1 cellular context compared by ENCODE assay signal in the genomic region with DNA sequence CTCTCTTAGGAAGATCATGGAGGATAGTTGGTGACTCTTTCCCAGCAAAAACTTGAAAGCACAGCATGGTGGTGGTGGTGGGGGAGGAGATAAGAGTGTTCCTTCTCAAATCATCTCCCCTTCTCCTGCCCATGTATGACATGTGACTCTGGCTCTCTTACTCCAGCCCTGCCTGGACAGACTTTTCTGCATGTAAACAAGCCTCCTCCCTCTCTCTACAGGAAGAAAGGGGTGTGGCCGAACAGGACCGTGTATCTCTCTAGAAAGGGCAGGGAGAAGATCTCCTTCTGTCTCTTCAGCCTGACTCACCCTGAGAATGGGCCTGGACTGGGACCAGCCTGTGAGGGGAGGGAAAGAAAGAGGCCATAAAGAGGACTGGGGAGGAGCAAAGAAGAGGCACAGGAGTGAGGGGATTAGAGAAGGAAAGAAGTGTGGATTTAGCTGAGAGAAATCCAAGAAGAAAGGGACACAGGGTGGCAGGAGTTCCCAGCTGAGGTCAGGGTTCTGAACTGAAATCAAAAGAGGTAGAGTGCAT.
TF ChIP-seq lines count a peak whose summit lies in the region.

No MANE protein-coding gene starts in this region.

TF ChIP-seq in HEK293, 187 proteins besides CTCF, POLR2A, EP300 and RAD21 (continued from another document):
- TF ChIP-seq HOXD13 (CRISPR knock-in tag; IDR thresholded peaks at IDR 0.05; ENCODE audit: borderline replicate concordance) (no peak), ZNF776 (tag by site-specific recombination; IDR thresholded peaks at IDR 0.05; ENCODE audit: borderline replicate concordance) (no peak), SCRT1 (tag by site-specific recombination; IDR thresholded peaks at IDR 0.05; ENCODE audit: borderline replicate concordance) (no peak), ZNF350 (tag by site-specific recombination; IDR thresholded peaks at IDR 0.05) (no peak), KLF1 (tag by site-specific recombination; IDR thresholded peaks at IDR 0.05) (peak; percentile 49), ZNF138 (tag by site-specific recombination; IDR thresholded peaks at IDR 0.05; ENCODE audit: borderline replicate concordance) (no peak), ZNF501 (tag by site-specific recombination; IDR thresholded peaks at IDR 0.05) (no peak), ZNF239 (tag by site-specific recombination; IDR thresholded peaks at IDR 0.05) (no peak), ZNF548 (tag by site-specific recombination; IDR thresholded peaks at IDR 0.05) (no peak), ZNF785 (tag by site-specific recombination; IDR thresholded peaks at IDR 0.05) (no peak), ZNF354C (tag by site-specific recombination; IDR thresholded peaks at IDR 0.05; ENCODE audit: borderline replicate concordance, low read depth) (no peak), ZNF664 (tag by site-specific recombination; IDR thresholded peaks at IDR 0.05) (no peak), ZNF48 (tag by site-specific recombination; IDR thresholded peaks at IDR 0.05) (no peak), ZSCAN30 (tag by site-specific recombination; IDR thresholded peaks at IDR 0.05) (no peak), OVOL3 (tag by site-specific recombination; IDR thresholded peaks at IDR 0.05) (no peak), ZNF416 (tag by site-specific recombination; IDR thresholded peaks at IDR 0.05) (no peak), YY1 (tag by site-specific recombination; IDR thresholded peaks at IDR 0.05) (no peak), KLF9 (tag by site-specific recombination; IDR thresholded peaks at IDR 0.05; ENCODE audit: low read depth) (peak; percentile 30; the same call in 1 of the 2 replicates)
- TF ChIP-seq, protein P1, sequence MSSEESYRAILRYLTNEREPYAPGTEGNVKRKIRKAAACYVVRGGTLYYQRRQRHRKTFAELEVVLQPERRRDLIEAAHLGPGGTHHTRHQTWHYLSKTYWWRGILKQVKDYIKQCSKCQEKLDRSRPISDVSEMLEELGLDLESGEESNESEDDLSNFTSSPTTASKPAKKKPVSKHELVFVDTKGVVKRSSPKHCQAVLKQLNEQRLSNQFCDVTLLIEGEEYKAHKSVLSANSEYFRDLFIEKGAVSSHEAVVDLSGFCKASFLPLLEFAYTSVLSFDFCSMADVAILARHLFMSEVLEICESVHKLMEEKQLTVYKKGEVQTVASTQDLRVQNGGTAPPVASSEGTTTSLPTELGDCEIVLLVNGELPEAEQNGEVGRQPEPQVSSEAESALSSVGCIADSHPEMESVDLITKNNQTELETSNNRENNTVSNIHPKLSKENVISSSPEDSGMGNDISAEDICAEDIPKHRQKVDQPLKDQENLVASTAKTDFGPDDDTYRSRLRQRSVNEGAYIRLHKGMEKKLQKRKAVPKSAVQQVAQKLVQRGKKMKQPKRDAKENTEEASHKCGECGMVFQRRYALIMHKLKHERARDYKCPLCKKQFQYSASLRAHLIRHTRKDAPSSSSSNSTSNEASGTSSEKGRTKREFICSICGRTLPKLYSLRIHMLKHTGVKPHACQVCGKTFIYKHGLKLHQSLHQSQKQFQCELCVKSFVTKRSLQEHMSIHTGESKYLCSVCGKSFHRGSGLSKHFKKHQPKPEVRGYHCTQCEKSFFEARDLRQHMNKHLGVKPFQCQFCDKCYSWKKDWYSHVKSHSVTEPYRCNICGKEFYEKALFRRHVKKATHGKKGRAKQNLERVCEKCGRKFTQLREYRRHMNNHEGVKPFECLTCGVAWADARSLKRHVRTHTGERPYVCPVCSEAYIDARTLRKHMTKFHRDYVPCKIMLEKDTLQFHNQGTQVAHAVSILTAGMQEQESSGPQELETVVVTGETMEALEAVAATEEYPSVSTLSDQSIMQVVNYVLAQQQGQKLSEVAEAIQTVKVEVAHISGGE (tag by site-specific recombination; conservative IDR thresholded peaks at IDR 0.05; ENCODE audit: low read depth), result no peak
- TF ChIP-seq, protein P2, sequence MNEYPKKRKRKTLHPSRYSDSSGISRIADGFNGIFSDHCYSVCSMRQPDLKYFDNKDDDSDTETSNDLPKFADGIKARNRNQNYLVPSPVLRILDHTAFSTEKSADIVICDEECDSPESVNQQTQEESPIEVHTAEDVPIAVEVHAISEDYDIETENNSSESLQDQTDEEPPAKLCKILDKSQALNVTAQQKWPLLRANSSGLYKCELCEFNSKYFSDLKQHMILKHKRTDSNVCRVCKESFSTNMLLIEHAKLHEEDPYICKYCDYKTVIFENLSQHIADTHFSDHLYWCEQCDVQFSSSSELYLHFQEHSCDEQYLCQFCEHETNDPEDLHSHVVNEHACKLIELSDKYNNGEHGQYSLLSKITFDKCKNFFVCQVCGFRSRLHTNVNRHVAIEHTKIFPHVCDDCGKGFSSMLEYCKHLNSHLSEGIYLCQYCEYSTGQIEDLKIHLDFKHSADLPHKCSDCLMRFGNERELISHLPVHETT (tag by site-specific recombination; IDR thresholded peaks at IDR 0.05), result no peak
- TF ChIP-seq, protein P3, sequence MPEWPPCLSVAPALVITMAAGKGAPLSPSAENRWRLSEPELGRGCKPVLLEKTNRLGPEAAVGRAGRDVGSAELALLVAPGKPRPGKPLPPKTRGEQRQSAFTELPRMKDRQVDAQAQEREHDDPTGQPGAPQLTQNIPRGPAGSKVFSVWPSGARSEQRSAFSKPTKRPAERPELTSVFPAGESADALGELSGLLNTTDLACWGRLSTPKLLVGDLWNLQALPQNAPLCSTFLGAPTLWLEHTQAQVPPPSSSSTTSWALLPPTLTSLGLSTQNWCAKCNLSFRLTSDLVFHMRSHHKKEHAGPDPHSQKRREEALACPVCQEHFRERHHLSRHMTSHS (tag by site-specific recombination; IDR thresholded peaks at IDR 0.05), result no peak
- TF ChIP-seq, protein P4, sequence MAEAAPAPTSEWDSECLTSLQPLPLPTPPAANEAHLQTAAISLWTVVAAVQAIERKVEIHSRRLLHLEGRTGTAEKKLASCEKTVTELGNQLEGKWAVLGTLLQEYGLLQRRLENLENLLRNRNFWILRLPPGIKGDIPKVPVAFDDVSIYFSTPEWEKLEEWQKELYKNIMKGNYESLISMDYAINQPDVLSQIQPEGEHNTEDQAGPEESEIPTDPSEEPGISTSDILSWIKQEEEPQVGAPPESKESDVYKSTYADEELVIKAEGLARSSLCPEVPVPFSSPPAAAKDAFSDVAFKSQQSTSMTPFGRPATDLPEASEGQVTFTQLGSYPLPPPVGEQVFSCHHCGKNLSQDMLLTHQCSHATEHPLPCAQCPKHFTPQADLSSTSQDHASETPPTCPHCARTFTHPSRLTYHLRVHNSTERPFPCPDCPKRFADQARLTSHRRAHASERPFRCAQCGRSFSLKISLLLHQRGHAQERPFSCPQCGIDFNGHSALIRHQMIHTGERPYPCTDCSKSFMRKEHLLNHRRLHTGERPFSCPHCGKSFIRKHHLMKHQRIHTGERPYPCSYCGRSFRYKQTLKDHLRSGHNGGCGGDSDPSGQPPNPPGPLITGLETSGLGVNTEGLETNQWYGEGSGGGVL (tag by site-specific recombination; IDR thresholded peaks at IDR 0.05), result peak; percentile 76
- TF ChIP-seq, protein P5, sequence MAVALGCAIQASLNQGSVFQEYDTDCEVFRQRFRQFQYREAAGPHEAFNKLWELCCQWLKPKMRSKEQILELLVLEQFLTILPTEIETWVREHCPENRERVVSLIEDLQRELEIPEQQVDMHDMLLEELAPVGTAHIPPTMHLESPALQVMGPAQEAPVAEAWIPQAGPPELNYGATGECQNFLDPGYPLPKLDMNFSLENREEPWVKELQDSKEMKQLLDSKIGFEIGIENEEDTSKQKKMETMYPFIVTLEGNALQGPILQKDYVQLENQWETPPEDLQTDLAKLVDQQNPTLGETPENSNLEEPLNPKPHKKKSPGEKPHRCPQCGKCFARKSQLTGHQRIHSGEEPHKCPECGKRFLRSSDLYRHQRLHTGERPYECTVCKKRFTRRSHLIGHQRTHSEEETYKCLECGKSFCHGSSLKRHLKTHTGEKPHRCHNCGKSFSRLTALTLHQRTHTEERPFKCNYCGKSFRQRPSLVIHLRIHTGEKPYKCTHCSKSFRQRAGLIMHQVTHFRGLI (tag by site-specific recombination; IDR thresholded peaks at IDR 0.05), result no peak
